1 cellular context compared by ENCODE assay signal in the genomic region with DNA sequence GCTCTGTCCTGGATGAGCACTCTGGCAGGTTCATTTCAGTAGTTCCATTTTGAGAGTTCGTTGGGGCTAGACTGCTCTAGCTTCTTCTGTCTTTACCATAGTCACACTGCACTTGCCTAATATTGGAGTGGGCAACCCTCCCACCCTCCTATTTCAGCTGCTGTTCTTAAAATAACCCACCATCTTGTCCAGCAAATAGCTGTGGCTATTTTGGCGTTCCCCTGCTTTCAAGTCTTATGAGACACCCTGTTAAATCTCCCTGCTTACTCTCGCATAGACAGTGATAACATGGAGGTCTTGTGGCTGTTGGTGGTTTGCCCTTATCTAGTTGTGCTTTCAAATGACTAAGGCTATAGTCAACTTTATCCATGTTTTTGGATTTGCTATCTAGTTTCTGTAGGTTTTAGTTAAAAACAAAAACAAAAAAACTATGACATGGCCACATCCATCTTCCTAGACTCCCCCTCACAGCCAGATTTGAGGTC.
TF ChIP-seq lines count a peak whose summit lies in the region.

No MANE protein-coding gene starts in this region.

TF ChIP-seq in GM12878, 131 proteins besides CTCF, POLR2A, EP300 and RAD21 (continued from another document):
- TF ChIP-seq, protein P1, sequence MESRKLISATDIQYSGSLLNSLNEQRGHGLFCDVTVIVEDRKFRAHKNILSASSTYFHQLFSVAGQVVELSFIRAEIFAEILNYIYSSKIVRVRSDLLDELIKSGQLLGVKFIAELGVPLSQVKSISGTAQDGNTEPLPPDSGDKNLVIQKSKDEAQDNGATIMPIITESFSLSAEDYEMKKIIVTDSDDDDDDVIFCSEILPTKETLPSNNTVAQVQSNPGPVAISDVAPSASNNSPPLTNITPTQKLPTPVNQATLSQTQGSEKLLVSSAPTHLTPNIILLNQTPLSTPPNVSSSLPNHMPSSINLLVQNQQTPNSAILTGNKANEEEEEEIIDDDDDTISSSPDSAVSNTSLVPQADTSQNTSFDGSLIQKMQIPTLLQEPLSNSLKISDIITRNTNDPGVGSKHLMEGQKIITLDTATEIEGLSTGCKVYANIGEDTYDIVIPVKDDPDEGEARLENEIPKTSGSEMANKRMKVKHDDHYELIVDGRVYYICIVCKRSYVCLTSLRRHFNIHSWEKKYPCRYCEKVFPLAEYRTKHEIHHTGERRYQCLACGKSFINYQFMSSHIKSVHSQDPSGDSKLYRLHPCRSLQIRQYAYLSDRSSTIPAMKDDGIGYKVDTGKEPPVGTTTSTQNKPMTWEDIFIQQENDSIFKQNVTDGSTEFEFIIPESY (IDR thresholded peaks at IDR 0.05): no peak
- TF ChIP-seq TCF12 (IDR thresholded peaks at IDR 0.05; ENCODE audit: low read depth, low read length): 0 out of 2 replicates have a peak, but pooled peaks have one; percentile 30
- TF ChIP-seq JUNB (IDR thresholded peaks at IDR 0.05): peak; percentile 64
- TF ChIP-seq MTA2 (IDR thresholded peaks at IDR 0.05; ENCODE audit: low read depth): no peak
- TF ChIP-seq NFIC (IDR thresholded peaks at IDR 0.05; ENCODE audit: low read depth, low read length): peak; percentile 46; the same call in 1 of the 2 replicates
- TF ChIP-seq ATF7 (IDR thresholded peaks at IDR 0.05; ENCODE audit: low read depth): no peak
- TF ChIP-seq, protein P2, sequence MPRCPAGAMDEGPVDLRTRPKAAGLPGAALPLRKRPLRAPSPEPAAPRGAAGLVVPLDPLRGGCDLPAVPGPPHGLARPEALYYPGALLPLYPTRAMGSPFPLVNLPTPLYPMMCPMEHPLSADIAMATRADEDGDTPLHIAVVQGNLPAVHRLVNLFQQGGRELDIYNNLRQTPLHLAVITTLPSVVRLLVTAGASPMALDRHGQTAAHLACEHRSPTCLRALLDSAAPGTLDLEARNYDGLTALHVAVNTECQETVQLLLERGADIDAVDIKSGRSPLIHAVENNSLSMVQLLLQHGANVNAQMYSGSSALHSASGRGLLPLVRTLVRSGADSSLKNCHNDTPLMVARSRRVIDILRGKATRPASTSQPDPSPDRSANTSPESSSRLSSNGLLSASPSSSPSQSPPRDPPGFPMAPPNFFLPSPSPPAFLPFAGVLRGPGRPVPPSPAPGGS (IDR thresholded peaks at IDR 0.05; ENCODE audit: borderline replicate concordance, insufficient read depth, low read depth, low read length, poor library complexity, severe bottlenecking): peak; percentile 15
- TF ChIP-seq, protein P3, sequence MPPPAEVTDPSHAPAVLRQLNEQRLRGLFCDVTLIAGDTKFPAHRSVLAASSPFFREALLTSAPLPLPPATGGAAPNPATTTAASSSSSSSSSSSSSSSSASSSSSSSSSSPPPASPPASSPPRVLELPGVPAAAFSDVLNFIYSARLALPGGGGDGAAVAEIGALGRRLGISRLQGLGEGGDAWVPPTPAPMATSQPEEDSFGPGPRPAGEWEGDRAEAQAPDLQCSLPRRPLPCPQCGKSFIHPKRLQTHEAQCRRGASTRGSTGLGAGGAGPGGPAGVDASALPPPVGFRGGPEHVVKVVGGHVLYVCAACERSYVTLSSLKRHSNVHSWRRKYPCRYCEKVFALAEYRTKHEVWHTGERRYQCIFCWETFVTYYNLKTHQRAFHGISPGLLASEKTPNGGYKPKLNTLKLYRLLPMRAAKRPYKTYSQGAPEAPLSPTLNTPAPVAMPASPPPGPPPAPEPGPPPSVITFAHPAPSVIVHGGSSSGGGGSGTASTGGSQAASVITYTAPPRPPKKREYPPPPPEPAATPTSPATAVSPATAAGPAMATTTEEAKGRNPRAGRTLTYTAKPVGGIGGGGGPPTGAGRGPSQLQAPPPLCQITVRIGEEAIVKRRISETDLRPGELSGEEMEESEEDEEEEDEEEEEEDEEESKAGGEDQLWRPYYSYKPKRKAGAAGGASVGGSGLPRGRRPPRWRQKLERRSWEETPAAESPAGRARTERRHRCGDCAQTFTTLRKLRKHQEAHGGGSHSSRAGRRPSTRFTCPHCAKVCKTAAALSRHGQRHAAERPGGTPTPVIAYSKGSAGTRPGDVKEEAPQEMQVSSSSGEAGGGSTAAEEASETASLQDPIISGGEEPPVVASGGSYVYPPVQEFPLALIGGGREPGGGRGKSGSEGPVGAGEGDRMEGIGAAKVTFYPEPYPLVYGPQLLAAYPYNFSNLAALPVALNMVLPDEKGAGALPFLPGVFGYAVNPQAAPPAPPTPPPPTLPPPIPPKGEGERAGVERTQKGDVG (CRISPR knock-in tag; IDR thresholded peaks at IDR 0.05): no peak
- TF ChIP-seq, protein P4, sequence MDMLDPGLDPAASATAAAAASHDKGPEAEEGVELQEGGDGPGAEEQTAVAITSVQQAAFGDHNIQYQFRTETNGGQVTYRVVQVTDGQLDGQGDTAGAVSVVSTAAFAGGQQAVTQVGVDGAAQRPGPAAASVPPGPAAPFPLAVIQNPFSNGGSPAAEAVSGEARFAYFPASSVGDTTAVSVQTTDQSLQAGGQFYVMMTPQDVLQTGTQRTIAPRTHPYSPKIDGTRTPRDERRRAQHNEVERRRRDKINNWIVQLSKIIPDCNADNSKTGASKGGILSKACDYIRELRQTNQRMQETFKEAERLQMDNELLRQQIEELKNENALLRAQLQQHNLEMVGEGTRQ (IDR thresholded peaks at IDR 0.05; ENCODE audit: borderline replicate concordance, low read depth, low read length): no peak
- TF ChIP-seq, protein P5, sequence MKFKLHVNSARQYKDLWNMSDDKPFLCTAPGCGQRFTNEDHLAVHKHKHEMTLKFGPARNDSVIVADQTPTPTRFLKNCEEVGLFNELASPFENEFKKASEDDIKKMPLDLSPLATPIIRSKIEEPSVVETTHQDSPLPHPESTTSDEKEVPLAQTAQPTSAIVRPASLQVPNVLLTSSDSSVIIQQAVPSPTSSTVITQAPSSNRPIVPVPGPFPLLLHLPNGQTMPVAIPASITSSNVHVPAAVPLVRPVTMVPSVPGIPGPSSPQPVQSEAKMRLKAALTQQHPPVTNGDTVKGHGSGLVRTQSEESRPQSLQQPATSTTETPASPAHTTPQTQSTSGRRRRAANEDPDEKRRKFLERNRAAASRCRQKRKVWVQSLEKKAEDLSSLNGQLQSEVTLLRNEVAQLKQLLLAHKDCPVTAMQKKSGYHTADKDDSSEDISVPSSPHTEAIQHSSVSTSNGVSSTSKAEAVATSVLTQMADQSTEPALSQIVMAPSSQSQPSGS (IDR thresholded peaks at IDR 0.05; ENCODE audit: low read length): peak; percentile 45; the same call in 1 of the 2 replicates
- TF ChIP-seq RUNX3 (IDR thresholded peaks at IDR 0.05; ENCODE audit: low read length): peak; percentile 59; the same call in 1 of the 2 replicates
- TF ChIP-seq, protein P6, sequence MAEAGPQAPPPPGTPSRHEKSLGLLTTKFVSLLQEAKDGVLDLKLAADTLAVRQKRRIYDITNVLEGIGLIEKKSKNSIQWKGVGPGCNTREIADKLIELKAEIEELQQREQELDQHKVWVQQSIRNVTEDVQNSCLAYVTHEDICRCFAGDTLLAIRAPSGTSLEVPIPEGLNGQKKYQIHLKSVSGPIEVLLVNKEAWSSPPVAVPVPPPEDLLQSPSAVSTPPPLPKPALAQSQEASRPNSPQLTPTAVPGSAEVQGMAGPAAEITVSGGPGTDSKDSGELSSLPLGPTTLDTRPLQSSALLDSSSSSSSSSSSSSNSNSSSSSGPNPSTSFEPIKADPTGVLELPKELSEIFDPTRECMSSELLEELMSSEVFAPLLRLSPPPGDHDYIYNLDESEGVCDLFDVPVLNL (IDR thresholded peaks at IDR 0.05; ENCODE audit: low read depth, low read length): no peak
- peak; percentile 35; the same call in 1 of the 2 replicates for TF ChIP-seq FOXM1 (IDR thresholded peaks at IDR 0.05; ENCODE audit: low read depth, low read length)
- peak; percentile 76; the same call in 1 of the 2 replicates for TF ChIP-seq MEF2A (IDR thresholded peaks at IDR 0.05; ENCODE audit: insufficient read depth, low read depth, low read length)
